8 cellular contexts compared by ENCODE assay signal in genomic region chr17:48944519-48945260, GRCh38.
DNase-seq lines count a peak whose midpoint lies in the region; ATAC-seq lines count a peak whose summit lies in the region.

A gene with protein sequence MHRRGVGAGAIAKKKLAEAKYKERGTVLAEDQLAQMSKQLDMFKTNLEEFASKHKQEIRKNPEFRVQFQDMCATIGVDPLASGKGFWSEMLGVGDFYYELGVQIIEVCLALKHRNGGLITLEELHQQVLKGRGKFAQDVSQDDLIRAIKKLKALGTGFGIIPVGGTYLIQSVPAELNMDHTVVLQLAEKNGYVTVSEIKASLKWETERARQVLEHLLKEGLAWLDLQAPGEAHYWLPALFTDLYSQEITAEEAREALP (minus strand): TSS chr17:48944842. CDS start chr17:48944734, 108 bp downstream.

- H3K4me1 Mint-ChIP-seq in central memory CD8-positive, alpha-beta T cell = peaks cover 22% of the 10 kb centered on the region

- H3K27me3 Mint-ChIP-seq in central memory CD8-positive, alpha-beta T cell = no peaks in the 10 kb centered on the region

- peaks cover 5% of the 10 kb centered on the region for H3K9me3 Mint-ChIP-seq in central memory CD8-positive, alpha-beta T cell

- H3K4me3 Mint-ChIP-seq in central memory CD8-positive, alpha-beta T cell = peak within 1 kb of the TSS; percentile 98

- DNase-seq in AG08396 (ENCODE audit: low spot score) (peak; percentile 96), NCI-H446 (lab: John Stamatoyannopoulos, UW) (peak; percentile 78 to 89), islet precursor cell (peak; percentile 99)
- DNase-seq in central memory CD8-positive, alpha-beta T cell (ENCODE audit: low spot score in 2 of 2) = peak; percentile 85 to 87
- peak; percentile 91 for DNase-seq in stimulated activated CD4-positive, alpha-beta T cell treated with anti-CD3 and anti-CD28 coated beads, Interleukin-12 subunit alpha, Interleukin-12 subunit beta, amount 100 ng/mL, for 4 hours

- ATAC-seq in GM19025 (IDR thresholded peaks at IDR 0.05; ENCODE audit: low read depth, unreplicated experiment) (peak; percentile 80), HG03342 (IDR thresholded peaks at IDR 0.05; ENCODE audit: unreplicated experiment) (peak; percentile 90)
- peak; percentile 97 for ATAC-seq in activated CD4-positive, CD25-positive, alpha-beta regulatory T cell treated with anti-CD3 and anti-CD28 coated beads, Interleukin-2, amount 50 U/mL, for 24 hours
- ATAC-seq in central memory CD8-positive, alpha-beta T cell (replicated peaks; ENCODE audit: extremely low read depth, poor library complexity, severe bottlenecking) = peak; percentile 93

- peaks cover 27% of the 10 kb centered on the region for H3K36me3 Mint-ChIP-seq in central memory CD8-positive, alpha-beta T cell (ENCODE audit: insufficient read depth)

- peak within 1 kb of the TSS; percentile 99 for H3K27ac Mint-ChIP-seq in central memory CD8-positive, alpha-beta T cell (ENCODE audit: low read depth)

Comparison
In these comparisons a context has a peak if more than half of its experiments do, and no peak if none do; other contexts are left out.
1. Peak in every context shown above with its lines: DNase-seq and ATAC-seq.